1 cellular context compared by ENCODE assay signal in the genomic region with DNA sequence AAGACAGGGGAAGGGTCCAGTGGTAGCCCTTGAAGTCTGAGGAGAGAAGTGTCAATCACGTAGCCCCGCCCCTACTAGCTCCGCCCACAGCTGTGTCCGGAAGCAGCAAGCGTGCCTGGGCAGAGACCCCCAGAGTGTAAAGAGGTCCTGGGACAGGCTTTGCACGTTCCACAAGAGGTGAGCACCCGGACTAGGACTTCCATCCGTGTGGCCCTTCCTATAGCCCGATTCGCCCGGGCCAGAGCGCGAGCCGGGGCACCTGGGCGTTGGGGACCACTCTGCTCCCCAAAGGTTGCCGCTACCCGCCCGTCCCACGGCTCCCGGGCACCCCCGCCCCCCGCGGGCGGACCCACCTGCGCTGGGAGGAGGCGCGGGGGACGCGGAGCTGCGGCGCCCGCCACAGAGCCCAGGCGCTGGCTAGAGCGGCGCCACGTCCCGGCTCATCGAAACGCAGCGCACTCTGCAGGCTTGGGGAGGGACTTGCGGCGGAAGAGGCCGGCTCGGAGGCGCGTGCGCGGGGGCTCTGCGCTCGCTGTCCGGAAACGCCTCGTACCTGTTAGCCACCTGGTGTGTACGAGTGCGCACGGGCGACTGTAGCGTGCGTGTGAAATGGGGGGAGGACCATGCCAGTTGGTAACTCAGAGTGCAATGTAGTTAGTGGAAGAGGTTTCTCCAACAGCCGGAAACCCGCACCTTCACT.
A peak's percentile ranks its signal among the peaks of the same experiment; 100 is the strongest.
TF ChIP-seq lines count a peak whose summit lies in the region.

TSS of gene RABGGTA (minus strand) at position 464 of the 700 bp plus-strand sequence. CDS start 482 bp downstream, outside the sequence.

TF ChIP-seq in K562, 482 proteins besides CTCF, POLR2A, EP300 and RAD21 (continued from another document and continues in another):
- no peak for TF ChIP-seq ERF (CRISPR knock-in tag; IDR thresholded peaks at IDR 0.05)
- TF ChIP-seq, protein P1, sequence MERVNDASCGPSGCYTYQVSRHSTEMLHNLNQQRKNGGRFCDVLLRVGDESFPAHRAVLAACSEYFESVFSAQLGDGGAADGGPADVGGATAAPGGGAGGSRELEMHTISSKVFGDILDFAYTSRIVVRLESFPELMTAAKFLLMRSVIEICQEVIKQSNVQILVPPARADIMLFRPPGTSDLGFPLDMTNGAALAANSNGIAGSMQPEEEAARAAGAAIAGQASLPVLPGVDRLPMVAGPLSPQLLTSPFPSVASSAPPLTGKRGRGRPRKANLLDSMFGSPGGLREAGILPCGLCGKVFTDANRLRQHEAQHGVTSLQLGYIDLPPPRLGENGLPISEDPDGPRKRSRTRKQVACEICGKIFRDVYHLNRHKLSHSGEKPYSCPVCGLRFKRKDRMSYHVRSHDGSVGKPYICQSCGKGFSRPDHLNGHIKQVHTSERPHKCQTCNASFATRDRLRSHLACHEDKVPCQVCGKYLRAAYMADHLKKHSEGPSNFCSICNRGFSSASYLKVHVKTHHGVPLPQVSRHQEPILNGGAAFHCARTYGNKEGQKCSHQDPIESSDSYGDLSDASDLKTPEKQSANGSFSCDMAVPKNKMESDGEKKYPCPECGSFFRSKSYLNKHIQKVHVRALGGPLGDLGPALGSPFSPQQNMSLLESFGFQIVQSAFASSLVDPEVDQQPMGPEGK (CRISPR knock-in tag; IDR thresholded peaks at IDR 0.05; ENCODE audit: borderline replicate concordance), result no peak
- TF ChIP-seq, protein P2, sequence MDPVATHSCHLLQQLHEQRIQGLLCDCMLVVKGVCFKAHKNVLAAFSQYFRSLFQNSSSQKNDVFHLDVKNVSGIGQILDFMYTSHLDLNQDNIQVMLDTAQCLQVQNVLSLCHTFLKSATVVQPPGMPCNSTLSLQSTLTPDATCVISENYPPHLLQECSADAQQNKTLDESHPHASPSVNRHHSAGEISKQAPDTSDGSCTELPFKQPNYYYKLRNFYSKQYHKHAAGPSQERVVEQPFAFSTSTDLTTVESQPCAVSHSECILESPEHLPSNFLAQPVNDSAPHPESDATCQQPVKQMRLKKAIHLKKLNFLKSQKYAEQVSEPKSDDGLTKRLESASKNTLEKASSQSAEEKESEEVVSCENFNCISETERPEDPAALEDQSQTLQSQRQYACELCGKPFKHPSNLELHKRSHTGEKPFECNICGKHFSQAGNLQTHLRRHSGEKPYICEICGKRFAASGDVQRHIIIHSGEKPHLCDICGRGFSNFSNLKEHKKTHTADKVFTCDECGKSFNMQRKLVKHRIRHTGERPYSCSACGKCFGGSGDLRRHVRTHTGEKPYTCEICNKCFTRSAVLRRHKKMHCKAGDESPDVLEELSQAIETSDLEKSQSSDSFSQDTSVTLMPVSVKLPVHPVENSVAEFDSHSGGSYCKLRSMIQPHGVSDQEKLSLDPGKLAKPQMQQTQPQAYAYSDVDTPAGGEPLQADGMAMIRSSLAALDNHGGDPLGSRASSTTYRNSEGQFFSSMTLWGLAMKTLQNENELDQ (CRISPR knock-in tag; IDR thresholded peaks at IDR 0.05; ENCODE audit: borderline replicate concordance), result no peak
- no peak for TF ChIP-seq XRCC5 (IDR thresholded peaks at IDR 0.05; ENCODE audit: low read depth, low read length)
- no peak for TF ChIP-seq POLR3A (IDR thresholded peaks at IDR 0.05; ENCODE audit: borderline replicate concordance, extremely low read depth, insufficient read depth, insufficient read length)
- TF ChIP-seq HDAC8 (tag; IDR thresholded peaks at IDR 0.05), result no peak
- no peak for TF ChIP-seq YBX1 (IDR thresholded peaks at IDR 0.05)
- no peak for TF ChIP-seq ZNF121 (CRISPR knock-in tag; conservative IDR thresholded peaks at IDR 0.05)
- peak; percentile 39; the same call in 1 of the 2 replicates for TF ChIP-seq ZNF384 (IDR thresholded peaks at IDR 0.05; ENCODE audit: low read depth, low read length)
- no peak for TF ChIP-seq SMAD1 (IDR thresholded peaks at IDR 0.05; ENCODE audit: low read depth, low read length, partially characterized antibody)
- TF ChIP-seq BRF1 (IDR thresholded peaks at IDR 0.05; ENCODE audit: borderline replicate concordance, extremely low read depth, insufficient read length), result no peak
- TF ChIP-seq PHB2 (IDR thresholded peaks at IDR 0.05; ENCODE audit: low read depth), result no peak
- no peak for TF ChIP-seq CLOCK (CRISPR knock-in tag; IDR thresholded peaks at IDR 0.05; ENCODE audit: borderline replicate concordance)
- TF ChIP-seq ZBTB40 (IDR thresholded peaks at IDR 0.05), result peak; percentile 55; the same call in 1 of the 2 replicates
- no peak for TF ChIP-seq ZBTB40 (CRISPR knock-in tag; IDR thresholded peaks at IDR 0.05)
- no peak for TF ChIP-seq ZNF253 (CRISPR knock-in tag; conservative IDR thresholded peaks at IDR 0.05)
- TF ChIP-seq, protein P3, sequence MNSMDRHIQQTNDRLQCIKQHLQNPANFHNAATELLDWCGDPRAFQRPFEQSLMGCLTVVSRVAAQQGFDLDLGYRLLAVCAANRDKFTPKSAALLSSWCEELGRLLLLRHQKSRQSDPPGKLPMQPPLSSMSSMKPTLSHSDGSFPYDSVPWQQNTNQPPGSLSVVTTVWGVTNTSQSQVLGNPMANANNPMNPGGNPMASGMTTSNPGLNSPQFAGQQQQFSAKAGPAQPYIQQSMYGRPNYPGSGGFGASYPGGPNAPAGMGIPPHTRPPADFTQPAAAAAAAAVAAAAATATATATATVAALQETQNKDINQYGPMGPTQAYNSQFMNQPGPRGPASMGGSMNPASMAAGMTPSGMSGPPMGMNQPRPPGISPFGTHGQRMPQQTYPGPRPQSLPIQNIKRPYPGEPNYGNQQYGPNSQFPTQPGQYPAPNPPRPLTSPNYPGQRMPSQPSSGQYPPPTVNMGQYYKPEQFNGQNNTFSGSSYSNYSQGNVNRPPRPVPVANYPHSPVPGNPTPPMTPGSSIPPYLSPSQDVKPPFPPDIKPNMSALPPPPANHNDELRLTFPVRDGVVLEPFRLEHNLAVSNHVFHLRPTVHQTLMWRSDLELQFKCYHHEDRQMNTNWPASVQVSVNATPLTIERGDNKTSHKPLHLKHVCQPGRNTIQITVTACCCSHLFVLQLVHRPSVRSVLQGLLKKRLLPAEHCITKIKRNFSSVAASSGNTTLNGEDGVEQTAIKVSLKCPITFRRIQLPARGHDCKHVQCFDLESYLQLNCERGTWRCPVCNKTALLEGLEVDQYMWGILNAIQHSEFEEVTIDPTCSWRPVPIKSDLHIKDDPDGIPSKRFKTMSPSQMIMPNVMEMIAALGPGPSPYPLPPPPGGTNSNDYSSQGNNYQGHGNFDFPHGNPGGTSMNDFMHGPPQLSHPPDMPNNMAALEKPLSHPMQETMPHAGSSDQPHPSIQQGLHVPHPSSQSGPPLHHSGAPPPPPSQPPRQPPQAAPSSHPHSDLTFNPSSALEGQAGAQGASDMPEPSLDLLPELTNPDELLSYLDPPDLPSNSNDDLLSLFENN (IDR thresholded peaks at IDR 0.05; ENCODE audit: low read depth in 2 of 2, low read length in 2 of 2), result peak in 1 of 2 experiments; percentile 77; a peak in 1 of 4 replicates
- TF ChIP-seq, protein P4, sequence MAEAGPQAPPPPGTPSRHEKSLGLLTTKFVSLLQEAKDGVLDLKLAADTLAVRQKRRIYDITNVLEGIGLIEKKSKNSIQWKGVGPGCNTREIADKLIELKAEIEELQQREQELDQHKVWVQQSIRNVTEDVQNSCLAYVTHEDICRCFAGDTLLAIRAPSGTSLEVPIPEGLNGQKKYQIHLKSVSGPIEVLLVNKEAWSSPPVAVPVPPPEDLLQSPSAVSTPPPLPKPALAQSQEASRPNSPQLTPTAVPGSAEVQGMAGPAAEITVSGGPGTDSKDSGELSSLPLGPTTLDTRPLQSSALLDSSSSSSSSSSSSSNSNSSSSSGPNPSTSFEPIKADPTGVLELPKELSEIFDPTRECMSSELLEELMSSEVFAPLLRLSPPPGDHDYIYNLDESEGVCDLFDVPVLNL (CRISPR knock-in tag; IDR thresholded peaks at IDR 0.05; ENCODE audit: low read depth), result 0 out of 2 replicates have a peak, but pooled peaks have one; percentile 20
- TF ChIP-seq, protein P5, sequence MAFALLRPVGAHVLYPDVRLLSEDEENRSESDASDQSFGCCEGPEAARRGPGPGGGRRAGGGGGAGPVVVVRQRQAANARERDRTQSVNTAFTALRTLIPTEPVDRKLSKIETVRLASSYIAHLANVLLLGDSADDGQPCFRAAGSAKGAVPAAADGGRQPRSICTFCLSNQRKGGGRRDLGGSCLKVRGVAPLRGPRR (CRISPR knock-in tag; IDR thresholded peaks at IDR 0.05), result no peak
- TF ChIP-seq ZNF644 (tag; IDR thresholded peaks at IDR 0.05; ENCODE audit: low read depth), result no peak
- TF ChIP-seq, protein P6, sequence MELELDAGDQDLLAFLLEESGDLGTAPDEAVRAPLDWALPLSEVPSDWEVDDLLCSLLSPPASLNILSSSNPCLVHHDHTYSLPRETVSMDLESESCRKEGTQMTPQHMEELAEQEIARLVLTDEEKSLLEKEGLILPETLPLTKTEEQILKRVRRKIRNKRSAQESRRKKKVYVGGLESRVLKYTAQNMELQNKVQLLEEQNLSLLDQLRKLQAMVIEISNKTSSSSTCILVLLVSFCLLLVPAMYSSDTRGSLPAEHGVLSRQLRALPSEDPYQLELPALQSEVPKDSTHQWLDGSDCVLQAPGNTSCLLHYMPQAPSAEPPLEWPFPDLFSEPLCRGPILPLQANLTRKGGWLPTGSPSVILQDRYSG (tag; conservative IDR thresholded peaks at IDR 0.05; ENCODE audit: low read depth), result no peak
- peak; percentile 46 for TF ChIP-seq KDM5B (IDR thresholded peaks at IDR 0.05; ENCODE audit: insufficient replicate concordance, low read depth, low read length)
- no peak for TF ChIP-seq ZNF311 (CRISPR knock-in tag; IDR thresholded peaks at IDR 0.05)
- no peak for TF ChIP-seq DDX20 (tag; IDR thresholded peaks at IDR 0.05; ENCODE audit: low read depth)
- TF ChIP-seq ZNF212 (CRISPR knock-in tag; IDR thresholded peaks at IDR 0.05), result no peak
- TF ChIP-seq CCNT2 (IDR thresholded peaks at IDR 0.05; ENCODE audit: borderline replicate concordance, extremely low read depth, insufficient read length, low read depth, low read length), result peak; percentile 88
- no peak for TF ChIP-seq MCM2 (IDR thresholded peaks at IDR 0.05; ENCODE audit: low read depth)
- 0 out of 2 replicates have a peak, but pooled peaks have one; percentile 20 for TF ChIP-seq ZNF24 (IDR thresholded peaks at IDR 0.05)
- TF ChIP-seq ZNF668 (CRISPR knock-in tag; IDR thresholded peaks at IDR 0.05), result no peak
